1 cellular context compared by ENCODE assay signal in genomic region chr14:44170099-44170498, GRCh38.
TF ChIP-seq lines count a peak whose summit lies in the region.

No MANE protein-coding gene starts in this region.

TF ChIP-seq in A549, 52 proteins besides CTCF, POLR2A, EP300 and RAD21 (continued from another document):
- TF ChIP-seq MAZ (IDR thresholded peaks at IDR 0.05; ENCODE audit: borderline replicate concordance, low read depth, low read length) (no peak), NR3C1 (IDR thresholded peaks at IDR 0.05) (no peak), RFX5 (IDR thresholded peaks at IDR 0.05) (no peak)
